28 cellular contexts compared by ENCODE assay signal in genomic region chr2:126880825-126881224, GRCh38. TPM values are rescaled to one million over a fixed set of nuclear protein-coding genes. Genes with fewer than 3 reads are reported as not detected.
"Had no signal": no experiment of that assay in that cellular context is flagged by ENCODE, and none has a peak within 500 bp of the region (broad histone marks: within the 10 kb centered on the region; RNA-seq: fewer than 3 reads in every experiment).

No MANE protein-coding gene starts in this region.

- H3K27ac ChIP-seq: KMS-11, RWPE1 had no signal

- FAIRE-seq: HepG2 had no signal

- ATAC-seq: HepG2, Panc1, PC-3, SK-N-SH treated with all-trans-retinoic acid at 6 μM for 48 hours had no signal

- DNase-seq: IMR-90; Kasumi-1; MV-4-11; NCI-H1092; NCI-H1105 treated with DMSO at 0.1 percent for 48 hours; NCI-H1417 treated with DMSO at 0.1 percent for 48 hours; NCI-H146; NCI-H1694 treated with DMSO at 0.1 percent for 48 hours; NCI-H1930; NCI-H2081; NCI-H2107; NCI-H2227 treated with DMSO at 0.1 percent for 48 hours; NCI-H524; NCI-H526 treated with DMSO at 0.1 percent for 48 hours; NCI-H774; NK-92 treated with Interleukin-12 subunit alpha and Interleukin-12 subunit beta, amount 100 ng/mL, for 24 hours; PC-3; SHP77 had no signal

RNA-seq across cellular contexts. Expression of gene TEX51, which starts 17.9 kb away (rescaled TPM):
- total RNA-seq: HepG2, HT1080, IMR-90, M059J, NCI-H460, OCI-LY7, PC-3, SK-MEL-5 had no signal
